Comparison of ENCODE assay signal across 1 cellular context in genomic region chr4:101346562-101347266, GRCh38.
TF ChIP-seq lines count a peak whose summit lies in the region.

No MANE protein-coding gene starts in this region.

TF ChIP-seq in GM12878, 131 proteins besides CTCF, POLR2A, EP300 and RAD21 (continued from another document and continues in another):
- no peak for TF ChIP-seq E2F8 (IDR thresholded peaks at IDR 0.05; ENCODE audit: low read depth, partially characterized antibody)
- TF ChIP-seq BCLAF1 (IDR thresholded peaks at IDR 0.05) = no peak
- no peak for TF ChIP-seq REST (IDR thresholded peaks at IDR 0.05; ENCODE audit: low read depth, low read length)
- TF ChIP-seq ZNF207 (IDR thresholded peaks at IDR 0.05; ENCODE audit: borderline replicate concordance) = 0 out of 2 replicates have a peak, but pooled peaks have one; percentile 53
- TF ChIP-seq EZH2 (IDR thresholded peaks at IDR 0.05; ENCODE audit: borderline replicate concordance, control insufficient read depth, low read depth, low read length) = no peak
- no peak for TF ChIP-seq IRF5 (IDR thresholded peaks at IDR 0.05; ENCODE audit: borderline replicate concordance)
- TF ChIP-seq ZNF217 (IDR thresholded peaks at IDR 0.05) = no peak
- TF ChIP-seq TCF7 (IDR thresholded peaks at IDR 0.05; ENCODE audit: borderline replicate concordance) = no peak
- 0 out of 3 replicates have a peak, but pooled peaks of 1 of the 2 experiments have one; percentile 13 for TF ChIP-seq EGR1 (IDR thresholded peaks at IDR 0.05; ENCODE audit: borderline replicate concordance in 1 of 2, low read depth in 2 of 2, low read length in 2 of 2)
- TF ChIP-seq BRCA1 (IDR thresholded peaks at IDR 0.05; ENCODE audit: low read depth, low read length) = no peak
- no peak for TF ChIP-seq HDAC6 (IDR thresholded peaks at IDR 0.05; ENCODE audit: unreplicated experiment)
- TF ChIP-seq E4F1 (IDR thresholded peaks at IDR 0.05; ENCODE audit: borderline replicate concordance, partially characterized antibody) = no peak
- no peak for TF ChIP-seq SMARCA5 (IDR thresholded peaks at IDR 0.05)
- TF ChIP-seq RCOR1 (conservative IDR thresholded peaks at IDR 0.05; ENCODE audit: low read depth, low read length) = no peak
- 0 out of 2 replicates have a peak, but pooled peaks have one; percentile 56 for TF ChIP-seq GATAD2B (conservative IDR thresholded peaks at IDR 0.05; ENCODE audit: low read depth)
- TF ChIP-seq FOXK2 (IDR thresholded peaks at IDR 0.05) = no peak
- no peak for TF ChIP-seq HCFC1 (IDR thresholded peaks at IDR 0.05; ENCODE audit: low read length)
- 0 out of 2 replicates have a peak, but pooled peaks have one; percentile 13 for TF ChIP-seq BACH1 (IDR thresholded peaks at IDR 0.05; ENCODE audit: borderline replicate concordance)
- no peak for TF ChIP-seq GABPA (IDR thresholded peaks at IDR 0.05; ENCODE audit: low read depth)
- TF ChIP-seq SIN3A (IDR thresholded peaks at IDR 0.05; ENCODE audit: low read depth, low read length) = no peak
- TF ChIP-seq SUPT20H (IDR thresholded peaks at IDR 0.05; ENCODE audit: borderline replicate concordance, control insufficient read depth, low read depth, low read length) = no peak
- TF ChIP-seq NR2C1 (IDR thresholded peaks at IDR 0.05) = no peak
- no peak for TF ChIP-seq IRF3 (IDR thresholded peaks at IDR 0.05)
- TF ChIP-seq ZNF622 (IDR thresholded peaks at IDR 0.05) = no peak
- TF ChIP-seq CUX1 (IDR thresholded peaks at IDR 0.05; ENCODE audit: insufficient replicate concordance, low read depth, low read length) = no peak
- TF ChIP-seq STAT1 (conservative IDR thresholded peaks at IDR 0.05) = no peak
- TF ChIP-seq PAX5 (IDR thresholded peaks at IDR 0.05; ENCODE audit: borderline replicate concordance, low read depth, low read length) = no peak
- no peak for TF ChIP-seq TARDBP (IDR thresholded peaks at IDR 0.05; ENCODE audit: borderline replicate concordance)
- no peak for TF ChIP-seq MEF2B (IDR thresholded peaks at IDR 0.05; ENCODE audit: partially characterized antibody, poor library complexity, severe bottlenecking)
- no peak for TF ChIP-seq RAD51 (IDR thresholded peaks at IDR 0.05)
- TF ChIP-seq CHD4 (IDR thresholded peaks at IDR 0.05) = no peak
- 0 out of 4 replicates have a peak, but pooled peaks of 1 of the 2 experiments have one; percentile 7 for TF ChIP-seq BHLHE40 (IDR thresholded peaks at IDR 0.05; ENCODE audit: borderline replicate concordance in 1 of 2, low read depth in 2 of 2, low read length in 1 of 2)
- no peak for TF ChIP-seq ATF3 (IDR thresholded peaks at IDR 0.05; ENCODE audit: borderline replicate concordance, extremely low read depth, low read depth, low read length)
- no peak for TF ChIP-seq POU2F2 (IDR thresholded peaks at IDR 0.05; ENCODE audit: borderline replicate concordance, low read depth, low read length)
- no peak for TF ChIP-seq ZNF274 (IDR thresholded peaks at IDR 0.05; ENCODE audit: insufficient read depth, insufficient read length)
- TF ChIP-seq PBX3 (IDR thresholded peaks at IDR 0.05; ENCODE audit: insufficient replicate concordance, low read depth, low read length) = no peak
- no peak for TF ChIP-seq ESRRA (IDR thresholded peaks at IDR 0.05; ENCODE audit: low read length)
- TF ChIP-seq RELA (IDR thresholded peaks at IDR 0.05; ENCODE audit: borderline replicate concordance, partially characterized antibody) = no peak
- TF ChIP-seq ZSCAN29 (IDR thresholded peaks at IDR 0.05) = no peak
- no peak for TF ChIP-seq KLF5 (IDR thresholded peaks at IDR 0.05; ENCODE audit: partially characterized antibody)
- no peak for TF ChIP-seq TCF12 (IDR thresholded peaks at IDR 0.05; ENCODE audit: low read depth, low read length)
